In the genomic region with DNA sequence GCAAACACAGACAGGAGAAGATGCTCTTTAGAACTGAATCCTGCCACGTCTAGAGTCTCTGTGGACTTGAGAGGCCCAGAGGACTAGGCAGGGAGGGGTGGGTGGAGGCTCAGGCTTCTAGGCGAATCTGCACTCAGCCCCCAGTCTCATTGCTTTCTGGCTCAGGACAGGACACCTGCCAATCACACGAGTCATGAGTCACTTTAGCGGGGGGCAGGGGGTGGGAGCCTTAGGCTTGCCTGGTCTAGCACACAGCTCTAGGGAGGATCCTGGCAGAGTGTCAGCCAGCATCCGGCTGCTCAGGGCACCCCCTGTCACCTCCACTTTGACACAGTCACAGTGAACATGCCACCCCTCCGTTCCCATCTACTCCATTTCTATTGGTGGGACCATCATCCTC, we compare ENCODE assay signal across 16 cellular contexts.
DNase-seq lines count a peak whose midpoint lies in the region; ATAC-seq and TF ChIP-seq lines count a peak whose summit lies in the region.
"Had no signal": no experiment of that assay in that cellular context is flagged by ENCODE, and none has a peak within 500 bp of the region (broad histone marks: within the 10 kb centered on the region; RNA-seq: fewer than 3 reads in every experiment).

No MANE protein-coding gene starts in this region.

- no peaks in the 10 kb centered on the region for H3K27me3 ChIP-seq in CD8-positive, alpha-beta T cell (ENCODE audit: insufficient read depth, low read length)

- no peak overlapping the region for H3K4me3 ChIP-seq in CD8-positive, alpha-beta T cell (ENCODE audit: low read depth, low read length)
- H3K4me3 ChIP-seq: GM23338 had no signal

- ATAC-seq in stimulated activated effector memory CD8-positive, alpha-beta T cell treated with anti-CD3 and anti-CD28 coated beads, Interleukin-12 subunit alpha, Interleukin-12 subunit beta, amount 100 ng/mL, for 72 hours: peak; percentile 14
- no peak for ATAC-seq in CD8-positive, alpha-beta T cell
- no peak for ATAC-seq in GM19324 (IDR thresholded peaks at IDR 0.05; ENCODE audit: low FRiP score, unreplicated experiment)
- ATAC-seq: GM23338, HCT116 had no signal

- POLR2A ChIA-PET in CD8-positive, alpha-beta T cell (lab: Charles Lee): no interaction called here

- H3K4me1 Mint-ChIP-seq in brain (peaks cover 64% of the 10 kb centered on the region), nephron progenitor cell (peaks cover 22% of the 10 kb centered on the region)
- peaks cover 6% of the 10 kb centered on the region for H3K4me1 Mint-ChIP-seq in stimulated activated effector memory CD8-positive, alpha-beta T cell treated with anti-CD3 and anti-CD28 coated beads, Interleukin-12 subunit alpha, Interleukin-12 subunit beta, amount 100 ng/mL, for 72 hours
- H3K4me1 Mint-ChIP-seq in CD8-positive, alpha-beta T cell (ENCODE audit: low read depth): no peaks in the 10 kb centered on the region

- H3K4me3 Mint-ChIP-seq in brain: no peak overlapping the region
- H3K4me3 Mint-ChIP-seq in stimulated activated effector memory CD8-positive, alpha-beta T cell treated with anti-CD3 and anti-CD28 coated beads, Interleukin-12 subunit alpha, Interleukin-12 subunit beta, amount 100 ng/mL, for 72 hours: no peak overlapping the region
- H3K4me3 Mint-ChIP-seq in CD8-positive, alpha-beta T cell: no peak overlapping the region
- H3K4me3 Mint-ChIP-seq in nephron progenitor cell: no peak overlapping the region
- H3K4me3 Mint-ChIP-seq: GM23338; T-helper 1 cell treated with Interleukin-12 subunit alpha and Interleukin-12 subunit beta and Interleukin-4 antibody, amounts not matched to agents 30 μg/mL and 1 μg/mL, for 36 hours had no signal

- no peaks in the 10 kb centered on the region for H3K4me1 ChIP-seq in CD8-positive, alpha-beta T cell (ENCODE audit: insufficient read depth, low read length)

- H3K36me3 Mint-ChIP-seq in brain (peaks cover 13% of the 10 kb centered on the region), nephron progenitor cell (ENCODE audit: low read depth) (no peaks in the 10 kb centered on the region)
- H3K36me3 Mint-ChIP-seq in stimulated activated effector memory CD8-positive, alpha-beta T cell treated with anti-CD3 and anti-CD28 coated beads, Interleukin-12 subunit alpha, Interleukin-12 subunit beta, amount 100 ng/mL, for 72 hours: no peaks in the 10 kb centered on the region
- H3K36me3 Mint-ChIP-seq in CD8-positive, alpha-beta T cell: no peaks in the 10 kb centered on the region

- no peaks in the 10 kb centered on the region for H3K36me3 ChIP-seq in CD8-positive, alpha-beta T cell (ENCODE audit: insufficient read depth, low read length)

- TF ChIP-seq CTCF in brain (conservative IDR thresholded peaks at IDR 0.05) (no peak), nephron progenitor cell (IDR thresholded peaks at IDR 0.05) (no peak)
- TF ChIP-seq CTCF in CD8-positive, alpha-beta T cell (IDR thresholded peaks at IDR 0.05): no peak

- peaks cover 6% of the 10 kb centered on the region for H3K27me3 Mint-ChIP-seq in brain
- peaks cover 11% of the 10 kb centered on the region for H3K27me3 Mint-ChIP-seq in CD8-positive, alpha-beta T cell (ENCODE audit: low read depth)
- peaks cover 54% of the 10 kb centered on the region for H3K27me3 Mint-ChIP-seq in nephron progenitor cell (ENCODE audit: low read depth, poor library complexity)

- no peak overlapping the region for H3K27ac ChIP-seq in CD8-positive, alpha-beta T cell (ENCODE audit: low read depth, low read length)
- H3K27ac ChIP-seq: C4-2B, HL-60 had no signal

- H3K9me3 ChIP-seq in CD8-positive, alpha-beta T cell (ENCODE audit: low read length): no peaks in the 10 kb centered on the region

- DNase-seq in NCI-H2171 treated with DMSO at 0.1 percent for 48 hours (lab: John Stamatoyannopoulos, UW) (peak; percentile 45), NCI-H2171 (lab: John Stamatoyannopoulos, UW) (no peak), NCI-H1105 treated with DMSO at 0.1 percent for 48 hours (lab: John Stamatoyannopoulos, UW) (peak; percentile 49), nephron progenitor cell (no peak)
- DNase-seq in stimulated activated effector memory CD8-positive, alpha-beta T cell treated with anti-CD3 and anti-CD28 coated beads, Interleukin-12 subunit alpha, Interleukin-12 subunit beta, amount 100 ng/mL, for 72 hours (ENCODE audit: low spot score in 2 of 2): no peak
- no peak for DNase-seq in CD8-positive, alpha-beta T cell
- DNase-seq: COR-L47, NCI-H1694 treated with DMSO at 0.1 percent for 48 hours, NCI-H524 treated with DMSO at 0.1 percent for 48 hours had no signal

- H3K27ac Mint-ChIP-seq in brain (peak overlapping the region in 3 of 5 experiments; percentile 7 to 69 (median 24)), nephron progenitor cell (no peak overlapping the region)
- H3K27ac Mint-ChIP-seq in stimulated activated effector memory CD8-positive, alpha-beta T cell treated with anti-CD3 and anti-CD28 coated beads, Interleukin-12 subunit alpha, Interleukin-12 subunit beta, amount 100 ng/mL, for 72 hours: no peak overlapping the region
- no peak overlapping the region for H3K27ac Mint-ChIP-seq in CD8-positive, alpha-beta T cell
- H3K27ac Mint-ChIP-seq: GM23338; T-helper 1 cell treated with Interleukin-12 subunit alpha and Interleukin-12 subunit beta and Interleukin-4 antibody, amounts not matched to agents 30 μg/mL and 1 μg/mL, for 36 hours had no signal

- intact Hi-C loops in CD8-positive, alpha-beta T cell (cut with DNase I, micrococcal nuclease): no loop called here

- CTCF ChIA-PET in CD8-positive, alpha-beta T cell (lab: Charles Lee): no interaction called here

- H3K9me3 Mint-ChIP-seq in brain (no peaks in the 10 kb centered on the region), nephron progenitor cell (no peaks in the 10 kb centered on the region)
- no peaks in the 10 kb centered on the region for H3K9me3 Mint-ChIP-seq in stimulated activated effector memory CD8-positive, alpha-beta T cell treated with anti-CD3 and anti-CD28 coated beads, Interleukin-12 subunit alpha, Interleukin-12 subunit beta, amount 100 ng/mL, for 72 hours
- H3K9me3 Mint-ChIP-seq in CD8-positive, alpha-beta T cell: no peaks in the 10 kb centered on the region
- H3K9me3 Mint-ChIP-seq: GM23338; T-helper 1 cell treated with Interleukin-12 subunit alpha and Interleukin-12 subunit beta and Interleukin-4 antibody, amounts not matched to agents 30 μg/mL and 1 μg/mL, for 36 hours had no signal

Comparison
In these comparisons a context has a peak if more than half of its experiments do, and no peak if none do; other contexts are left out.
1. DNase-seq: peak in NCI-H2171 treated with DMSO at 0.1 percent for 48 hours (single experiment) and NCI-H1105 treated with DMSO at 0.1 percent for 48 hours (single experiment); none in NCI-H2171 (single experiment), stimulated activated effector memory CD8-positive, alpha-beta T cell treated with anti-CD3 and anti-CD28 coated beads, Interleukin-12 subunit alpha, Interleukin-12 subunit beta, amount 100 ng/mL, for 72 hours (0 of 2), CD8-positive, alpha-beta T cell (0 of 7) and nephron progenitor cell (single experiment).
2. H3K27ac Mint-ChIP-seq: peak in brain (3 of 5); none in stimulated activated effector memory CD8-positive, alpha-beta T cell treated with anti-CD3 and anti-CD28 coated beads, Interleukin-12 subunit alpha, Interleukin-12 subunit beta, amount 100 ng/mL, for 72 hours (single experiment), CD8-positive, alpha-beta T cell (single experiment) and nephron progenitor cell (single experiment).